Comparison of ENCODE assay signal across 38 cellular contexts in the genomic region with DNA sequence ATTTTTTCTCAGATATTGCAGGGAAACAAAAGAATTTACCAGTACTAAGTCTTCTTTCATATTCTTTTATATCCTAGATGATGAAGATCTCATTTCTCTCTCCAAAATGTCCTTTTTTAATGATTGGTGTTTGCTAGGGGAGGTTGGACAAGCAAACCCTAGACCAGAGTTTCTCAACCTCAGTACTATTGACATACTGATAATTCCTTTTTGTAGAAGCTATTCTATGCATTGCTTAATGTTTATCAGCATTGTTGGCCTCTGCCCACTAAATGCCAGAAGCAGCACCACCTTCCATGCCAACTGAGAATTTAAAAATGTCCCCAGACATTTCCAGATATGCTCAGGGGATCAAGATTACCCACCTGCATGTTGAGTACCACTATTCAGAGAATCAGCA. TPM values are rescaled to one million over a fixed set of nuclear protein-coding genes. Genes with fewer than 3 reads are reported as not detected.
"Had no signal": no experiment of that assay in that cellular context is flagged by ENCODE, and none has a peak within 500 bp of the region (broad histone marks: within the 10 kb centered on the region; RNA-seq: fewer than 3 reads in every experiment).

No MANE protein-coding gene starts in this region.

- H3K9me3 ChIP-seq: MG63 had no signal

- H3K27me3 ChIP-seq: MG63 had no signal

- H3K9ac ChIP-seq: KMS-11 had no signal

- DNase-seq: Karpas-422, Kasumi-1, MG63, MM.1S, MV-4-11, NCI-H1048, NCI-H1092, NCI-H1092 treated with DMSO at 0.1 percent for 48 hours, NCI-H1105, NCI-H1105 treated with DMSO at 0.1 percent for 48 hours, NCI-H1417, NCI-H1417 treated with DMSO at 0.1 percent for 48 hours, NCI-H1436, NCI-H1436 treated with DMSO at 0.1 percent for 48 hours, NCI-H146, NCI-H1694, NCI-H1694 treated with DMSO at 0.1 percent for 48 hours, NCI-H187, NCI-H187 treated with DMSO at 0.1 percent for 48 hours, NCI-H1930, NCI-H2029, NCI-H2029 treated with DMSO at 0.1 percent for 48 hours, NCI-H2081, NCI-H2081 treated with DMSO at 0.1 percent for 48 hours, NCI-H2107, NCI-H2171, NCI-H2171 treated with DMSO at 0.1 percent for 48 hours, NCI-H2227 treated with DMSO at 0.1 percent for 48 hours, NCI-H226, NCI-H345, NCI-H446, NCI-H446 treated with DMSO at 0.1 percent for 48 hours, NCI-H510A, NCI-H510A treated with DMSO at 0.1 percent for 48 hours had no signal

- H3K4me3 ChIP-seq: MG63 had no signal

- H3K4me2 ChIP-seq: KMS-11 had no signal

- H3K36me3 ChIP-seq: MG63 had no signal

- H3K27ac ChIP-seq: KMS-11 had no signal

RNA-seq across cellular contexts. Expression of a gene that starts 14.4 kb away (rescaled TPM):
- total RNA-seq: LHCN-M2, MCF 10A, NCI-H460 had no signal
